Comparison of ENCODE assay signal across 15 cellular contexts in genomic region chr1:207836616-207837352, GRCh38.
DNase-seq lines count a peak whose midpoint lies in the region; ATAC-seq, FAIRE-seq and TF ChIP-seq lines count a peak whose summit lies in the region.
"Had no signal": no experiment of that assay in that cellular context is flagged by ENCODE, and none has a peak within 500 bp of the region (broad histone marks: within the 10 kb centered on the region; RNA-seq: fewer than 3 reads in every experiment).

No MANE protein-coding gene starts in this region.

- H3K4me3 Mint-ChIP-seq in activated CD4-positive, alpha-beta T cell treated with anti-CD3 and anti-CD28 coated beads, Interleukin-2, amount 10 ng/mL, durations not matched to agents 24 days and 14 days, result no peak overlapping the region

- peaks cover 34% of the 10 kb centered on the region for H3K36me3 Mint-ChIP-seq in activated CD4-positive, alpha-beta T cell treated with anti-CD3 and anti-CD28 coated beads, Interleukin-2, amount 10 ng/mL, durations not matched to agents 24 days and 14 days (ENCODE audit: low read depth)

- H3K9me3 Mint-ChIP-seq in activated CD4-positive, alpha-beta T cell treated with anti-CD3 and anti-CD28 coated beads, Interleukin-2, amount 10 ng/mL, durations not matched to agents 24 days and 14 days, result no peaks in the 10 kb centered on the region

- no peak for FAIRE-seq in GM12891 (lab: Jason Lieb, UNC)
- FAIRE-seq: A204.1 had no signal

- H3K4me1 Mint-ChIP-seq in activated CD4-positive, alpha-beta T cell treated with anti-CD3 and anti-CD28 coated beads, Interleukin-2, amount 10 ng/mL, durations not matched to agents 24 days and 14 days, result peaks cover 57% of the 10 kb centered on the region

- no peak for ATAC-seq in lower lobe of right lung

- peak overlapping the region; percentile 12 for H3K27ac Mint-ChIP-seq in activated CD4-positive, alpha-beta T cell treated with anti-CD3 and anti-CD28 coated beads, Interleukin-2, amount 10 ng/mL, durations not matched to agents 24 days and 14 days

- H3K27me3 Mint-ChIP-seq in activated CD4-positive, alpha-beta T cell treated with anti-CD3 and anti-CD28 coated beads, Interleukin-2, amount 10 ng/mL, durations not matched to agents 24 days and 14 days, result no peaks in the 10 kb centered on the region

- H3K27me3 ChIP-seq in ascending aorta (no peaks in the 10 kb centered on the region), lower lobe of right lung (ENCODE audit: low read depth) (no peaks in the 10 kb centered on the region)

- intact Hi-C loops in activated CD4-positive, alpha-beta T cell treated with anti-CD3 and anti-CD28 coated beads, Interleukin-2, amount 10 ng/mL, durations not matched to agents 24 days and 14 days (cut with micrococcal nuclease), result no loop called here
- intact Hi-C loops in ascending aorta (cut with DNase I) (no loop called here), lower lobe of right lung (cut with DNase I) (no loop called here)

- H3K4me1 ChIP-seq in ascending aorta (peaks cover 5 to 28% of the 10 kb centered on the region in 2 donors), lower lobe of right lung (peaks cover 58% of the 10 kb centered on the region)

- no peak overlapping the region for H3K4me3 ChIP-seq in ascending aorta
- no peak overlapping the region for H3K4me3 ChIP-seq in lower lobe of right lung
- H3K4me3 ChIP-seq: prostate gland had no signal

- no peak for TF ChIP-seq POLR2A in GM12891 (IDR thresholded peaks at IDR 0.05; ENCODE audit: low read depth, low read length)

- H3K27ac ChIP-seq in ascending aorta (peak overlapping the region; percentile 64 to 86), lower lobe of right lung (peak overlapping the region; percentile 46), substantia nigra (ENCODE audit: low read depth, low read length, poor library complexity, severe bottlenecking) (peak overlapping the region; percentile 46)

- peaks cover 3 to 5% of the 10 kb centered on the region in 2 donors for H3K36me3 ChIP-seq in ascending aorta
- no peaks in the 10 kb centered on the region for H3K36me3 ChIP-seq in lower lobe of right lung
- H3K36me3 ChIP-seq: prostate gland had no signal

- no peaks in the 10 kb centered on the region for H3K9me3 ChIP-seq in ascending aorta
- H3K9me3 ChIP-seq in lower lobe of right lung, result no peaks in the 10 kb centered on the region
- H3K9me3 ChIP-seq: prostate gland had no signal

- no peak for DNase-seq in activated CD4-positive, alpha-beta T cell treated with anti-CD3 and anti-CD28 coated beads, Interleukin-2, amount 10 ng/mL, durations not matched to agents 24 days and 14 days
- no peak for DNase-seq in activated CD4-positive, alpha-beta T cell treated with anti-CD3 and anti-CD28 coated beads for 1 hour
- peak in 1 of 2 donors; percentile 64 for DNase-seq in ascending aorta (ENCODE audit: low spot score in 2 of 2)
- DNase-seq in lower lobe of right lung, result no peak
- DNase-seq in substantia nigra (lab: John Stamatoyannopoulos, UW), result no peak
- no peak for DNase-seq in COLO668 (lab: John Stamatoyannopoulos, UW; ENCODE audit: unreplicated experiment)
- no peak for DNase-seq in medulla oblongata (ENCODE audit: extremely low spot score)
- no peak for DNase-seq in GM12891 (ENCODE audit: insufficient read length, low spot score)
- DNase-seq: COR-L47; effector CD8-positive, alpha-beta T cell; foreskin melanocyte; GF-D8; stimulated activated CD4-positive, alpha-beta T cell treated with anti-CD3 and anti-CD28 coated beads, Interleukin-1b, Interleukin-23, amount 100 ng/mL, for 48 hours had no signal

- TF ChIP-seq CTCF in ascending aorta (IDR thresholded peaks at IDR 0.05) (no peak), lower lobe of right lung (IDR thresholded peaks at IDR 0.05) (no peak)

TF ChIP-seq in GM12891, 5 proteins besides CTCF, POLR2A, EP300 and RAD21:
- no peak for TF ChIP-seq PAX5 (IDR thresholded peaks at IDR 0.05; ENCODE audit: insufficient read depth, low read length, severe bottlenecking)
- TF ChIP-seq SPI1 (IDR thresholded peaks at IDR 0.05; ENCODE audit: low read depth, low read length), result no peak
- TF ChIP-seq POLR2AphosphoS5 (IDR thresholded peaks at IDR 0.05; ENCODE audit: low read depth, low read length), result no peak
- no peak for TF ChIP-seq TAF1 (IDR thresholded peaks at IDR 0.05; ENCODE audit: low read depth, low read length)
- no peak for TF ChIP-seq POU2F2 (IDR thresholded peaks at IDR 0.05; ENCODE audit: low read depth, low read length)
